Comparison of ENCODE assay signal across 22 cellular contexts in the genomic region with DNA sequence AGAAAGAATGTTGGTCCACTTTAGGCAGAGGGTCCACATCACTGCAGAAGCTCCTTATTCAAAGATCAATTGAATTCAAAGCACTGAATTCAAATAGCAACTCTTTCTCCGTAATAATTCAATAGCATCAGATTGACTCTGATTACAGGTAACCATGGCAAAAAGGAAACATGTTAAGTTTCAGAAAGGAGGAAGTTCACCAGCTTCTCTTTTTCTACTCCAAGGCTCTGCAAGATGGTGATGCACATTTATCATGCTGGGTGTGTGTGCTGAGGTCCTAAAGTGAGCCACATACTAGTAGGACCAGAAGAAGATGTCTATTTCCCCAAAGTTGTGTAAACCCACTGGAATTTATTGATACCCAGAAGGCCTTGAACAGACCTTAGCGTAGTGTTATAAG. TPM values are rescaled to one million over a fixed set of nuclear protein-coding genes. Genes with fewer than 3 reads are reported as not detected.
"Had no signal": no experiment of that assay in that cellular context is flagged by ENCODE, and none has a peak within 500 bp of the region (broad histone marks: within the 10 kb centered on the region; RNA-seq: fewer than 3 reads in every experiment).

No MANE protein-coding gene starts in this region.

- H3K36me3 ChIP-seq: esophagus squamous epithelium, neutrophil, right lobe of liver had no signal

- ATAC-seq: activated CD8-positive, alpha-beta T cell treated with anti-CD3 and anti-CD28 coated beads, Interleukin-2, amount 10 ng/mL, durations not matched to agents 7 days and 5 days; effector memory CD8-positive, alpha-beta T cell; left cardiac atrium; natural killer cell; right lobe of liver had no signal

- H3K79me2 ChIP-seq: parathyroid adenoma had no signal

- H3K27me3 ChIP-seq: neutrophil, right lobe of liver, testis had no signal

- DNase-seq: activated CD4-positive, alpha-beta T cell treated with anti-CD3 and anti-CD28 coated beads, Interleukin-2, amount 10 ng/mL, durations not matched to agents 24 days and 14 days; activated CD4-positive, CD25-positive, alpha-beta regulatory T cell; activated CD8-positive, alpha-beta T cell treated with anti-CD3 and anti-CD28 coated beads, Interleukin-2, amount 10 ng/mL, durations not matched to agents 7 days and 5 days; activated naive CD4-positive, alpha-beta T cell treated with Interleukin-2 at 50 U/mL for 16 hours; activated T-cell treated with anti-CD3 and anti-CD28 coated beads, Interleukin-2, amount 50 U/mL, for 24 hours; caudate nucleus; effector memory CD8-positive, alpha-beta T cell; esophagus squamous epithelium; left cardiac atrium; mesendoderm; natural killer cell; right lobe of liver; small intestine; stimulated activated CD4-positive, alpha-beta T cell treated with anti-CD3 and anti-CD28 coated beads, Interleukin-15, amount 100 ng/mL, for 24 hours; stimulated activated CD4-positive, alpha-beta T cell treated with anti-CD3 and anti-CD28 coated beads, Interleukin-4, amount 100 ng/mL, for 1 hour; testis had no signal

- H3K9me3 Mint-ChIP-seq: activated CD4-positive, alpha-beta T cell treated with anti-CD3 and anti-CD28 coated beads, Interleukin-2, amount 10 ng/mL, durations not matched to agents 24 days and 14 days; activated T-cell treated with anti-CD3 and anti-CD28 coated beads, Interleukin-2, amount 50 U/mL, for 24 hours; activated T-helper 2 cell treated with anti-CD3 and anti-CD28 coated beads, Interferon-gamma antibody, Interleukin-2, Interleukin-4, amounts not matched to agents 10 μg/mL and 5 μg/mL and 100 μg/mL, durations not matched to agents 14 hours and 24 hours and 36 hours; brain; effector memory CD8-positive, alpha-beta T cell; natural killer cell; type B pancreatic cell had no signal

- H3K27ac ChIP-seq: esophagus squamous epithelium, neutrophil, parathyroid adenoma, right lobe of liver, testis had no signal

- FAIRE-seq: small intestine had no signal

- H3K4me3 ChIP-seq: esophagus squamous epithelium, right lobe of liver, testis had no signal

- H3K4me1 ChIP-seq: esophagus squamous epithelium, parathyroid adenoma, right lobe of liver, testis had no signal

- H3K4me1 Mint-ChIP-seq: activated CD4-positive, alpha-beta T cell treated with anti-CD3 and anti-CD28 coated beads, Interleukin-2, amount 10 ng/mL, durations not matched to agents 24 days and 14 days; natural killer cell had no signal

- H2AFZ ChIP-seq: parathyroid adenoma had no signal

- H3K4me3 Mint-ChIP-seq: activated CD4-positive, alpha-beta T cell treated with anti-CD3 and anti-CD28 coated beads, Interleukin-2, amount 10 ng/mL, durations not matched to agents 24 days and 14 days; activated CD8-positive, alpha-beta T cell treated with anti-CD3 and anti-CD28 coated beads, Interleukin-2, amount 10 ng/mL, durations not matched to agents 7 days and 5 days; activated T-cell treated with anti-CD3 and anti-CD28 coated beads, Interleukin-2, amount 50 U/mL, for 24 hours; brain; effector memory CD8-positive, alpha-beta T cell; natural killer cell; type B pancreatic cell had no signal

- H3K9me3 ChIP-seq: esophagus squamous epithelium, neutrophil, right lobe of liver, testis had no signal

- H3K27ac Mint-ChIP-seq: activated CD4-positive, alpha-beta T cell treated with anti-CD3 and anti-CD28 coated beads, Interleukin-2, amount 10 ng/mL, durations not matched to agents 24 days and 14 days; activated CD8-positive, alpha-beta T cell treated with anti-CD3 and anti-CD28 coated beads, Interleukin-2, amount 10 ng/mL, durations not matched to agents 7 days and 5 days; activated T-cell treated with anti-CD3 and anti-CD28 coated beads, Interleukin-2, amount 50 U/mL, for 24 hours; activated T-helper 2 cell treated with anti-CD3 and anti-CD28 coated beads, Interferon-gamma antibody, Interleukin-2, Interleukin-4, amounts not matched to agents 10 μg/mL and 5 μg/mL and 100 μg/mL, durations not matched to agents 14 hours and 24 hours and 36 hours; brain; effector memory CD8-positive, alpha-beta T cell; natural killer cell; type B pancreatic cell had no signal

- H3K9ac ChIP-seq: parathyroid adenoma had no signal

RNA-seq across cellular contexts. Expression of gene DRD2, which starts 18.0 kb away (rescaled TPM):
- total RNA-seq: activated CD4-positive, alpha-beta T cell treated with anti-CD3 and anti-CD28 coated beads, Interleukin-2, amount 10 ng/mL, durations not matched to agents 24 days and 14 days; activated CD8-positive, alpha-beta T cell treated with anti-CD3 and anti-CD28 coated beads, Interleukin-2, amount 10 ng/mL, durations not matched to agents 7 days and 5 days; dermis microvascular lymphatic vessel endothelial cell; natural killer cell had no signal
